ENCODE assay signal across 22 cellular contexts in genomic region chr3:126765187-126766069, GRCh38.
"Had no signal": no experiment of that assay in that cellular context is flagged by ENCODE, and none has a peak within 500 bp of the region (broad histone marks: within the 10 kb centered on the region; RNA-seq: fewer than 3 reads in every experiment).

No MANE protein-coding gene starts in this region.

- H3K4me3 Mint-ChIP-seq: activated CD8-positive, alpha-beta T cell treated with anti-CD3 and anti-CD28 coated beads, Interleukin-2, amount 10 ng/mL, durations not matched to agents 7 days and 5 days; activated naive CD4-positive, alpha-beta T cell treated with anti-CD3 and anti-CD28 coated beads, Interleukin-2, amount 50 U/mL, for 24 hours; T-helper 1 cell treated with Interleukin-12 subunit alpha and Interleukin-12 subunit beta and Interleukin-4 antibody, amounts not matched to agents 30 μg/mL and 1 μg/mL, for 36 hours; WTC11 had no signal

- H3K4me3 ChIP-seq: breast epithelium, MG63, Peyer's patch had no signal

- DNase-seq: activated CD4-positive, alpha-beta T cell treated with anti-CD3 and anti-CD28 coated beads for 48 hours; activated CD4-positive, alpha-beta T cell treated with anti-CD3 and anti-CD28 coated beads, Interleukin-2, amount 50 U/mL, for 4 hours; activated CD4-positive, CD25-positive, alpha-beta regulatory T cell treated with anti-CD3 and anti-CD28 coated beads, Interleukin-2, amount 50 U/mL, for 72 hours; activated CD8-positive, alpha-beta memory T cell treated with anti-CD3 and anti-CD28 coated beads, Interleukin-2, amount 50 U/mL, for 48 hours; activated CD8-positive, alpha-beta T cell treated with anti-CD3 and anti-CD28 coated beads, Interleukin-2, amount 10 ng/mL, durations not matched to agents 7 days and 5 days; activated naive CD4-positive, alpha-beta T cell; activated T-cell treated with anti-CD3 and anti-CD28 coated beads, Interleukin-2, amount 50 U/mL, for 1 hour; aorta; MG63; NCI-H1105 treated with DMSO at 0.1 percent for 48 hours; NCI-H1436 treated with DMSO at 0.1 percent for 48 hours; NCI-H187; NCI-H2081; NCI-H510A treated with DMSO at 0.1 percent for 48 hours; NCI-H69; Peyer's patch; SHP77 treated with DMSO at 0.1 percent for 48 hours had no signal

- H3K27ac ChIP-seq: breast epithelium, Peyer's patch, RWPE1 had no signal

- H3K27me3 ChIP-seq: breast epithelium, MG63, Peyer's patch had no signal

- H3K27ac Mint-ChIP-seq: activated CD8-positive, alpha-beta T cell treated with anti-CD3 and anti-CD28 coated beads, Interleukin-2, amount 10 ng/mL, durations not matched to agents 7 days and 5 days; activated naive CD4-positive, alpha-beta T cell treated with anti-CD3 and anti-CD28 coated beads, Interleukin-2, amount 50 U/mL, for 24 hours; T-helper 1 cell treated with Interleukin-12 subunit alpha and Interleukin-12 subunit beta and Interleukin-4 antibody, amounts not matched to agents 30 μg/mL and 1 μg/mL, for 36 hours; WTC11 had no signal

- H3K9me3 ChIP-seq: breast epithelium, Peyer's patch had no signal

- H3K27me3 Mint-ChIP-seq: activated naive CD4-positive, alpha-beta T cell treated with anti-CD3 and anti-CD28 coated beads, Interleukin-2, amount 50 U/mL, for 24 hours had no signal

- ATAC-seq: activated CD8-positive, alpha-beta T cell treated with anti-CD3 and anti-CD28 coated beads, Interleukin-2, amount 10 ng/mL, durations not matched to agents 7 days and 5 days; WTC11 had no signal

- H3K4me1 Mint-ChIP-seq: activated naive CD4-positive, alpha-beta T cell treated with anti-CD3 and anti-CD28 coated beads, Interleukin-2, amount 50 U/mL, for 24 hours had no signal

- H3K4me1 ChIP-seq: breast epithelium, Peyer's patch had no signal
